In the genomic region with DNA sequence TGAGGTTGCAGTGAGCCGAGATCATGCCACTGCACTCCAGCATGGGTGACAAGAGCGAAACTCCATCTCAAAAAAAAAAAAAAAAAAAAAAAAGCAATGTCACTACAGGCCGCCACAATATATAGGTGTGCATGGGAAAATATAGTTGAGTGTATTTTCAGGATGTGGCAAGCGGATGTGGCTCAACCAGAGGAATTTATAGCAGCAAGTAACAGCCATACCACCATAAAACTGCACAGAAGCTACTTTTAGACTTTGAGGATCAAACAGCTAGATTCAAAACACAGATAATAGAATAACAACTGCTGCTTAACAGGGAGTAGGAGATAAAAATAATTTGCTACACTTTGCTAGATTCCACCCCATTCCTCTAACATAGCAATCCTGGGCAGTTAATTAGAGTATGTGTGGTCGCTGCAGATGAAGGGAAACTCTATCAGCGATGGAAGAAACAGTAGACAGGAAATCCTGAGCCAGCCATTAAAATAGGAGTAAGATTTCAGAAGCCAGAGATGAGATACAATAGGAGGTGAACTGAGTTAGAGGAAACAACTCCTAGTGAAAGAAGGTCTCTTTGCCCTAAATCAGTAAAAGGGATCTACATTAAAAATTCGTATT, we compare ENCODE assay signal across 9 cellular contexts.
A peak's percentile ranks its signal among the peaks of the same experiment; 100 is the strongest.
DNase-seq lines count a peak whose midpoint lies in the region; ATAC-seq and TF ChIP-seq lines count a peak whose summit lies in the region.
"Had no signal": no experiment of that assay in that cellular context is flagged by ENCODE, and none has a peak within 500 bp of the region (broad histone marks: within the 10 kb centered on the region; RNA-seq: fewer than 3 reads in every experiment).

No MANE protein-coding gene starts in this region.

- H3K27me3 ChIP-seq in dorsolateral prefrontal cortex (peaks cover 0 to 11% (median 0%) of the 10 kb centered on the region in 45 donors), gastrocnemius medialis (no peaks in the 10 kb centered on the region)

- DNase-seq in HCEC 1CT (peak; percentile 10), NB4 (ENCODE audit: low read depth) (peak; percentile 91), fibroblast of villous mesenchyme (ENCODE audit: low read depth) (peak; percentile 39), dorsolateral prefrontal cortex (no peak), medulla oblongata (ENCODE audit: extremely low spot score) (no peak), gastrocnemius medialis (no peak), NCI-H1417 (lab: John Stamatoyannopoulos, UW) (no peak)
- DNase-seq: NCI-H526 treated with DMSO at 0.1 percent for 48 hours had no signal

- intact Hi-C loops in dorsolateral prefrontal cortex (cut with DNase I) = no loop called here
- intact Hi-C loops in gastrocnemius medialis (cut with DNase I; ENCODE audit: low total_unique reads) = no loop called here

- no peak for TF ChIP-seq POLR2A in NB4 (IDR thresholded peaks at IDR 0.05; ENCODE audit: extremely low read depth, insufficient read length)
- TF ChIP-seq POLR2A in gastrocnemius medialis (IDR thresholded peaks at IDR 0.05) = no peak

- no peak overlapping the region for H3K4me3 ChIP-seq in NB4 (ENCODE audit: low read depth, low read length)
- no peak overlapping the region for H3K4me3 ChIP-seq in fibroblast of villous mesenchyme (ENCODE audit: low read depth, low read length)
- H3K4me3 ChIP-seq in dorsolateral prefrontal cortex = no peak overlapping the region
- no peak overlapping the region for H3K4me3 ChIP-seq in gastrocnemius medialis

- H3K27ac ChIP-seq in dorsolateral prefrontal cortex (no peak overlapping the region), gastrocnemius medialis (no peak overlapping the region)

- H3K9me3 ChIP-seq in gastrocnemius medialis = no peaks in the 10 kb centered on the region

- TF ChIP-seq CTCF in NB4 (IDR thresholded peaks at IDR 0.05; ENCODE audit: low read depth, low read length) = no peak
- TF ChIP-seq CTCF in fibroblast of villous mesenchyme (IDR thresholded peaks at IDR 0.05; ENCODE audit: insufficient read depth, low read depth, low read length) = no peak
- TF ChIP-seq CTCF in dorsolateral prefrontal cortex (IDR thresholded peaks at IDR 0.05 in 54 of 56, conservative IDR thresholded peaks at IDR 0.05 in 2 of 56; ENCODE audit: low read depth in 1 of 56, partially characterized antibody in 56 of 56) = no peak
- no peak for TF ChIP-seq CTCF in gastrocnemius medialis (IDR thresholded peaks at IDR 0.05 in 4 of 5, conservative IDR thresholded peaks at IDR 0.05 in 1 of 5)

- no peaks in the 10 kb centered on the region for H3K36me3 ChIP-seq in gastrocnemius medialis

- in situ Hi-C loops in gastrocnemius medialis (cut with MboI; ENCODE audit: low sequenced_read_pairs in 4 of 4) = no loop called here

- ATAC-seq in GM18861 (IDR thresholded peaks at IDR 0.05; ENCODE audit: unreplicated experiment) = peak; percentile 69
- ATAC-seq in gastrocnemius medialis = no peak

- no peaks in the 10 kb centered on the region for H3K4me1 ChIP-seq in gastrocnemius medialis

Comparison
In these comparisons a context has a peak if more than half of its experiments do, and no peak if none do; other contexts are left out.
1. DNase-seq: peak in HCEC 1CT (single experiment), NB4 (single experiment) and fibroblast of villous mesenchyme (single experiment); none in dorsolateral prefrontal cortex (0 of 10), medulla oblongata (single experiment), gastrocnemius medialis (0 of 2) and NCI-H1417 (0 of 3).